In the genomic region with DNA sequence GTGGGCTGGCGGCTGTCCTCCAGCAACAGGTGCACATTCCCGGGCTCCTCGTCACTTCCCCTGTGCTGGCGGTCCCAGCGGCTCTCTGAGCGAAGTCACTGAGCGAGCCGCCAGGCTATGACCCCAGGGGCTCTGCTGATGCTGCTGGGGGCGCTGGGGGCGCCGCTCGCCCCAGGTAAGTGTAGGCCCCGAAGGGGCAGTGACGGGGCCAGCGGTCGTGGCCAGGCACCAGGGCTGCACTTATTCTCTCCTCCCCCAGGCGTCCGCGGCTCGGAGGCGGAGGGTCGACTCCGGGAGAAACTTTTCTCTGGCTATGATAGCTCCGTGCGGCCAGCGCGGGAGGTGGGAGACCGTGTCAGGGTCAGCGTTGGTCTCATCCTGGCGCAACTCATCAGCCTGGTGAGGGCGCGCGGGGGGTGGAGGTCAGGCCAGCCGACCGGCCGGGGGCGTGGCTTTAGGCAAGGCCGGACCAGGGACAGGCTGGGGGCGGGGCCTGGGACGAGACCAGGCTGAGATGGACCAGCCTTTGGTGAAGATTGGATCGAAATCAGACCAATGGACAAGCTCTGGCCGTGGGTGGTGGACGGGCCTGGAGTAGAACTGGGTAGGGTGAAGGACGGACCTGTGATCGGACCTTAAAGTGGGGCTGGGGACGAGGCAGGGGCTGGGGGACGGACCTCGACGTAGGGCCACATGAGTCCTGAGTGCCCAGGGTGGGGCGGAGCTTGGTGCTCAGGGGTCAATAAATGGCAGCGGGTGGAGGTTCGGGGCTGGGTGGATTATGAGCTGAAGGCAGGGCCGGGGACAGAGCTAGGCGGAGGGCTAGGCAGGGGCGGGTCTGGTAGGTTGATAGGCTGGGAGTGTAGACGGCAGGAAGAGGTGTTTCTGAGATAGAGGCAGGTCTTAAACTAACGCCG, we compare ENCODE assay signal across 8 cellular contexts. TPM values are rescaled to one million over a fixed set of nuclear protein-coding genes. Genes with fewer than 3 reads are reported as not detected.
A peak's percentile ranks its signal among the peaks of the same experiment; 100 is the strongest.
DNase-seq lines count a peak whose midpoint lies in the region; ATAC-seq and TF ChIP-seq lines count a peak whose summit lies in the region.

A gene with protein sequence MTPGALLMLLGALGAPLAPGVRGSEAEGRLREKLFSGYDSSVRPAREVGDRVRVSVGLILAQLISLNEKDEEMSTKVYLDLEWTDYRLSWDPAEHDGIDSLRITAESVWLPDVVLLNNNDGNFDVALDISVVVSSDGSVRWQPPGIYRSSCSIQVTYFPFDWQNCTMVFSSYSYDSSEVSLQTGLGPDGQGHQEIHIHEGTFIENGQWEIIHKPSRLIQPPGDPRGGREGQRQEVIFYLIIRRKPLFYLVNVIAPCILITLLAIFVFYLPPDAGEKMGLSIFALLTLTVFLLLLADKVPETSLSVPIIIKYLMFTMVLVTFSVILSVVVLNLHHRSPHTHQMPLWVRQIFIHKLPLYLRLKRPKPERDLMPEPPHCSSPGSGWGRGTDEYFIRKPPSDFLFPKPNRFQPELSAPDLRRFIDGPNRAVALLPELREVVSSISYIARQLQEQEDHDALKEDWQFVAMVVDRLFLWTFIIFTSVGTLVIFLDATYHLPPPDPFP (plus strand): TSS at position 51 of the 917 bp plus-strand sequence. CDS start 67 bp downstream, at position 118.

- CTCF ChIA-PET in GM10248 (lab: Yijun Ruan, JAX) = interaction anchor here (1.0 to 5.4 kb wide), 7 partner anchors 8 to 115 kb away, joined by 3 to 39 read pairs (median 4); a partner anchor contains a TSS

- H3K4me1 ChIP-seq in neuron (ENCODE audit: insufficient read depth, low read length) = peaks cover 15% of the 10 kb centered on the region

- intact Hi-C loops in head of caudate nucleus (cut with DNase I) = no loop called here

- POLR2A ChIA-PET in GM10248 (lab: Yijun Ruan, JAX) = interaction anchor here (1.0 to 1.6 kb wide), 3 partner anchors 11 to 39 kb away, joined by 4 to 10 read pairs (median 8); a partner anchor contains a TSS

- no peaks in the 10 kb centered on the region for H3K27me3 ChIP-seq in neuron (ENCODE audit: insufficient read depth, low read length)

- peaks cover 0 to 10% of the 10 kb centered on the region in 2 donors for H3K36me3 Mint-ChIP-seq in activated naive CD4-positive, alpha-beta T cell treated with anti-CD3 and anti-CD28 coated beads, Interleukin-2, amount 50 U/mL, for 72 hours

- H3K36me3 ChIP-seq in neuron (ENCODE audit: insufficient read depth, low read length) = no peaks in the 10 kb centered on the region

- H3K9me3 Mint-ChIP-seq in activated naive CD4-positive, alpha-beta T cell treated with anti-CD3 and anti-CD28 coated beads, Interleukin-2, amount 50 U/mL, for 72 hours = no peaks in the 10 kb centered on the region

- peak; percentile 71 for DNase-seq in GM10248 (ENCODE audit: extremely low spot score)
- DNase-seq in NCI-H2196 (lab: John Stamatoyannopoulos, UW; ENCODE audit: unreplicated experiment) = peak; percentile 68
- DNase-seq in activated naive CD4-positive, alpha-beta T cell treated with anti-CD3 and anti-CD28 coated beads, Interleukin-2, amount 50 U/mL, for 72 hours (ENCODE audit: low spot score in 2 of 2) = peak in 1 of 2 donors; percentile 32
- DNase-seq in head of caudate nucleus = peak; percentile 64 to 93 (median 83)
- no peak for DNase-seq in SIG-M5 (lab: John Stamatoyannopoulos, UW)
- DNase-seq in NCI-H748 treated with DMSO at 0.1 percent for 48 hours (lab: John Stamatoyannopoulos, UW) = no peak

- H3K27ac Mint-ChIP-seq in activated naive CD4-positive, alpha-beta T cell treated with anti-CD3 and anti-CD28 coated beads, Interleukin-2, amount 50 U/mL, for 72 hours = no peak within 1 kb of the TSS

- ATAC-seq in activated naive CD4-positive, alpha-beta T cell treated with anti-CD3 and anti-CD28 coated beads, Interleukin-2, amount 50 U/mL, for 72 hours = peak; percentile 62 to 80
- no peak for ATAC-seq in HG03139 (IDR thresholded peaks at IDR 0.05; ENCODE audit: unreplicated experiment)

- H3K9me3 ChIP-seq in neuron (ENCODE audit: low read length) = no peaks in the 10 kb centered on the region

- H3K4me3 ChIP-seq in neuron (ENCODE audit: low read length) = peak within 1 kb of the TSS; percentile 40

- peak within 1 kb of the TSS; percentile 29 for H2AFZ ChIP-seq in neuron (ENCODE audit: low read depth, low read length)

- no peak for TF ChIP-seq CTCF in GM10248 (IDR thresholded peaks at IDR 0.05; ENCODE audit: control extremely low read depth, extremely low read depth, low read depth, missing control alignments)

RNA-seq across cellular contexts. Expression of the gene that starts here (rescaled TPM):
- total RNA-seq in activated naive CD4-positive, alpha-beta T cell treated with anti-CD3 and anti-CD28 coated beads, Interleukin-2, amount 50 U/mL, for 72 hours = 10 to 100 TPM; 12.1 to 17.6 TPM

Comparison
In these comparisons a context has a peak if more than half of its experiments do, and no peak if none do; other contexts are left out.
1. DNase-seq: peak in GM10248 (single experiment), NCI-H2196 (single experiment) and head of caudate nucleus (42 of 42); none in SIG-M5 (single experiment) and NCI-H748 treated with DMSO at 0.1 percent for 48 hours (single experiment).